8 cellular contexts compared by ENCODE assay signal in genomic region chr10:124917168-124917938, GRCh38. TPM values are rescaled to one million over a fixed set of nuclear protein-coding genes. Genes with fewer than 3 reads are reported as not detected.
DNase-seq lines count a peak whose midpoint lies in the region; ATAC-seq and TF ChIP-seq lines count a peak whose summit lies in the region.

No MANE protein-coding gene starts in this region.

- H3K4me1 Mint-ChIP-seq in activated T-cell treated with anti-CD3 and anti-CD28 coated beads, Interleukin-2, amount 50 U/mL, for 24 hours (ENCODE audit: low read depth): peaks cover 36% of the 10 kb centered on the region
- H3K4me1 Mint-ChIP-seq in natural killer cell treated with Interleukin-12 subunit alpha and Interleukin-12 subunit beta and Interleukin-15 and Interleukin-18, amount 100 ng/mL, for 72 hours (ENCODE audit: low read depth in 2 of 2): peaks cover 27 to 29% of the 10 kb centered on the region in 2 donors

- no peaks in the 10 kb centered on the region for H3K9me3 ChIP-seq in thoracic aorta

- H3K4me3 Mint-ChIP-seq in activated T-cell treated with anti-CD3 and anti-CD28 coated beads, Interleukin-2, amount 50 U/mL, for 24 hours: peak overlapping the region; percentile 90
- H3K4me3 Mint-ChIP-seq in natural killer cell treated with Interleukin-12 subunit alpha and Interleukin-12 subunit beta and Interleukin-15 and Interleukin-18, amount 100 ng/mL, for 72 hours: peak overlapping the region; percentile 92

- peaks cover 7 to 46% of the 10 kb centered on the region in 2 donors for H3K4me1 ChIP-seq in thoracic aorta (ENCODE audit: control insufficient read depth in 1 of 2, low read depth in 2 of 2)

- H3K36me3 Mint-ChIP-seq in activated T-cell treated with anti-CD3 and anti-CD28 coated beads, Interleukin-2, amount 50 U/mL, for 24 hours (ENCODE audit: low read depth): peaks cover 23% of the 10 kb centered on the region
- H3K36me3 Mint-ChIP-seq in natural killer cell treated with Interleukin-12 subunit alpha and Interleukin-12 subunit beta and Interleukin-15 and Interleukin-18, amount 100 ng/mL, for 72 hours: no peaks in the 10 kb centered on the region

- peak; percentile 22 for ATAC-seq in HG02623 (IDR thresholded peaks at IDR 0.05; ENCODE audit: unreplicated experiment)
- peak; percentile 41 to 52 for ATAC-seq in natural killer cell treated with Interleukin-12 subunit alpha and Interleukin-12 subunit beta and Interleukin-15 and Interleukin-18, amount 100 ng/mL, for 72 hours
- peak; percentile 32 for ATAC-seq in thoracic aorta (ENCODE audit: insufficient number of reproducible peaks, low FRiP score, low read depth)

- peak overlapping the region; percentile 96 to 98 for H3K27ac ChIP-seq in thoracic aorta

- TF ChIP-seq CTCF in thoracic aorta (IDR thresholded peaks at IDR 0.05): no peak

- H3K4me3 ChIP-seq in thoracic aorta: peak overlapping the region; percentile 92

- no peaks in the 10 kb centered on the region for H3K27me3 ChIP-seq in thoracic aorta (replicated peaks; ENCODE audit: insufficient read depth)

- no peaks in the 10 kb centered on the region for H3K9me3 Mint-ChIP-seq in activated T-cell treated with anti-CD3 and anti-CD28 coated beads, Interleukin-2, amount 50 U/mL, for 24 hours
- H3K9me3 Mint-ChIP-seq in natural killer cell treated with Interleukin-12 subunit alpha and Interleukin-12 subunit beta and Interleukin-15 and Interleukin-18, amount 100 ng/mL, for 72 hours: no peaks in the 10 kb centered on the region

- H3K27ac Mint-ChIP-seq in activated T-cell treated with anti-CD3 and anti-CD28 coated beads, Interleukin-2, amount 50 U/mL, for 24 hours: peak overlapping the region; percentile 96
- H3K27ac Mint-ChIP-seq in natural killer cell treated with Interleukin-12 subunit alpha and Interleukin-12 subunit beta and Interleukin-15 and Interleukin-18, amount 100 ng/mL, for 72 hours: peak overlapping the region; percentile 85 to 92

- H3K27me3 Mint-ChIP-seq in activated T-cell treated with anti-CD3 and anti-CD28 coated beads, Interleukin-2, amount 50 U/mL, for 24 hours: no peaks in the 10 kb centered on the region
- H3K27me3 Mint-ChIP-seq in natural killer cell treated with Interleukin-12 subunit alpha and Interleukin-12 subunit beta and Interleukin-15 and Interleukin-18, amount 100 ng/mL, for 72 hours: peaks cover 3 to 6% of the 10 kb centered on the region in 2 donors

- no peaks in the 10 kb centered on the region for H3K36me3 ChIP-seq in thoracic aorta

- DNase-seq in NCI-H1436 (lab: John Stamatoyannopoulos, UW): peak; percentile 44
- no peak for DNase-seq in NCI-H1436 treated with DMSO at 0.1 percent for 48 hours (lab: John Stamatoyannopoulos, UW)
- DNase-seq in NCI-H2227 (lab: John Stamatoyannopoulos, UW; ENCODE audit: unreplicated experiment): peak; percentile 48
- peak; percentile 59 for DNase-seq in activated T-cell treated with anti-CD3 and anti-CD28 coated beads, Interleukin-2, amount 50 U/mL, for 24 hours
- peak; percentile 49 for DNase-seq in fibroblast of gingiva (ENCODE audit: low read depth)
- DNase-seq in natural killer cell treated with Interleukin-12 subunit alpha and Interleukin-12 subunit beta and Interleukin-15 and Interleukin-18, amount 100 ng/mL, for 72 hours (ENCODE audit: low spot score): no peak
- no peak for DNase-seq in thoracic aorta (ENCODE audit: low spot score)

RNA-seq across cellular contexts. Expression of gene ZRANB1, which starts 24.6 kb away (rescaled TPM):
- total RNA-seq in natural killer cell treated with Interleukin-12 subunit alpha and Interleukin-12 subunit beta and Interleukin-15 and Interleukin-18, amount 100 ng/mL, for 72 hours: 10 to 100 TPM; 13.0 to 16.6 TPM
- total RNA-seq in thoracic aorta: 10 to 100 TPM; 30.1 to 30.9 TPM

Comparison
In these comparisons a context has a peak if more than half of its experiments do, and no peak if none do; other contexts are left out.
1. DNase-seq: peak in NCI-H1436 (single experiment), NCI-H2227 (single experiment), activated T-cell treated with anti-CD3 and anti-CD28 coated beads, Interleukin-2, amount 50 U/mL, for 24 hours (single experiment) and fibroblast of gingiva (single experiment); none in NCI-H1436 treated with DMSO at 0.1 percent for 48 hours (single experiment), natural killer cell treated with Interleukin-12 subunit alpha and Interleukin-12 subunit beta and Interleukin-15 and Interleukin-18, amount 100 ng/mL, for 72 hours (single experiment) and thoracic aorta (single experiment).
2. Peak in every context shown above with its lines, with median percentiles within 50 percentile points of each other: ATAC-seq.